In genomic region chr19:7970716-7971448, GRCh38 we compare ENCODE assay signal across 9 cellular contexts. TPM values are rescaled to one million over a fixed set of nuclear protein-coding genes. Genes with fewer than 3 reads are reported as not detected.
DNase-seq lines count a peak whose midpoint lies in the region; ATAC-seq, FAIRE-seq and TF ChIP-seq lines count a peak whose summit lies in the region.
"Had no signal": no experiment of that assay in that cellular context is flagged by ENCODE, and none has a peak within 500 bp of the region (broad histone marks: within the 10 kb centered on the region; RNA-seq: fewer than 3 reads in every experiment).

No MANE protein-coding gene starts in this region.

- DNase-seq in NCI-H1417 (lab: John Stamatoyannopoulos, UW) (peak; percentile 1 to 53 (median 24)), NCI-H1417 treated with DMSO at 0.1 percent for 48 hours (lab: John Stamatoyannopoulos, UW) (no peak), HTR-8/SVneo (ENCODE audit: insufficient read length, low spot score) (peak; percentile 61), gastrocnemius medialis (peak in 1 of 2 donors; percentile 35), epidermal melanocyte (ENCODE audit: insufficient read length, low spot score) (no peak)

- peaks cover 0 to 97% of the 10 kb centered on the region in 2 donors for H3K36me3 ChIP-seq in gastroesophageal sphincter
- H3K36me3 ChIP-seq in gastrocnemius medialis = peaks cover 0 to 22% of the 10 kb centered on the region in 2 donors

- intact Hi-C loops in gastrocnemius medialis (cut with DNase I; ENCODE audit: low total_unique reads) = loop anchor here (1.0 kb wide), 1 partner anchor 282 kb away; no protein-coding TSS in a partner anchor

- in situ Hi-C loops in gastrocnemius medialis (cut with MboI; ENCODE audit: low sequenced_read_pairs in 4 of 4) = no loop called here

- H3K9me3 ChIP-seq in gastroesophageal sphincter (no peaks in the 10 kb centered on the region), gastrocnemius medialis (no peaks in the 10 kb centered on the region)
- H3K9me3 ChIP-seq: BLaER1 treated with 17β-estradiol and CSF1 and Interleukin-3, amounts not matched to agents 10 nM and 100 nM had no signal

- peak; percentile 86 for TF ChIP-seq CTCF in WI38 (IDR thresholded peaks at IDR 0.05; ENCODE audit: low read depth, low read length)
- TF ChIP-seq CTCF in gastroesophageal sphincter (IDR thresholded peaks at IDR 0.05) = peak in 3 of 4 experiments; percentile 40 to 58 (median 44)
- TF ChIP-seq CTCF in gastrocnemius medialis (IDR thresholded peaks at IDR 0.05 in 4 of 5, conservative IDR thresholded peaks at IDR 0.05 in 1 of 5) = peak; percentile 52 to 77 (median 69)

- TF ChIP-seq POLR2A in gastroesophageal sphincter (IDR thresholded peaks at IDR 0.05) (no peak), gastrocnemius medialis (IDR thresholded peaks at IDR 0.05) (no peak), GM18505 (IDR thresholded peaks at IDR 0.05; ENCODE audit: borderline replicate concordance, extremely low read depth, insufficient read depth, insufficient read length) (no peak)

- H3K27ac ChIP-seq in gastroesophageal sphincter = no peak overlapping the region
- no peak overlapping the region for H3K27ac ChIP-seq in gastrocnemius medialis
- H3K27ac ChIP-seq: BLaER1 treated with 17β-estradiol and CSF1 and Interleukin-3, amounts not matched to agents 10 nM and 100 nM had no signal

- peak; percentile 62 for FAIRE-seq in HTR-8/SVneo (lab: Jason Lieb, UNC)

- H3K4me3 ChIP-seq in WI38 (ENCODE audit: low read depth, low read length) (no peak overlapping the region), gastroesophageal sphincter (no peak overlapping the region), gastrocnemius medialis (no peak overlapping the region)
- H3K4me3 ChIP-seq: BLaER1 treated with 17β-estradiol and CSF1 and Interleukin-3, amounts not matched to agents 10 nM and 100 nM had no signal

- ATAC-seq in gastroesophageal sphincter = no peak
- no peak for ATAC-seq in gastrocnemius medialis
- ATAC-seq in GM18505 (IDR thresholded peaks at IDR 0.05; ENCODE audit: unreplicated experiment) = no peak

- 65 to 83% methylated on average over 1 to 9 of the region's 12 CpGs for WGBS in gastroesophageal sphincter (ENCODE audit: low coverage in 1 of 2), 2 donors

- H3K27me3 ChIP-seq in gastroesophageal sphincter (no peaks in the 10 kb centered on the region), gastrocnemius medialis (no peaks in the 10 kb centered on the region)
- H3K27me3 ChIP-seq: BLaER1 treated with 17β-estradiol and CSF1 and Interleukin-3, amounts not matched to agents 10 nM and 100 nM had no signal

- no peaks in the 10 kb centered on the region for H3K4me1 ChIP-seq in gastroesophageal sphincter
- H3K4me1 ChIP-seq in gastrocnemius medialis = peaks cover 18 to 19% of the 10 kb centered on the region in 2 donors
- H3K4me1 ChIP-seq: BLaER1 treated with 17β-estradiol and CSF1 and Interleukin-3, amounts not matched to agents 10 nM and 100 nM had no signal

- TF ChIP-seq EP300 in gastroesophageal sphincter (IDR thresholded peaks at IDR 0.05) = no peak

RNA-seq across cellular contexts. Expression of gene TIMM44, which starts 27.4 kb away (rescaled TPM):
- total RNA-seq in gastroesophageal sphincter (100 to 1,000 TPM in 1 of 4 donors, 10 to 100 TPM in 3; 65.7 to 108 (median 86.4) TPM), gastrocnemius medialis (100 to 1,000 TPM in 1 of 4 donors, 10 to 100 TPM in 3; 53.9 to 168 (median 94.1) TPM)

RNA-seq across cellular contexts. Expression of gene ELAVL1, which starts 34.6 kb away (rescaled TPM):
- 10 to 100 TPM; 30.8 to 62.5 (median 34.6) TPM for total RNA-seq in gastroesophageal sphincter
- 10 to 100 TPM; 18.2 to 40.5 (median 28.9) TPM for total RNA-seq in gastrocnemius medialis

RNA-seq across cellular contexts. Expression of gene CTXN1, which starts 44.9 kb away (rescaled TPM):
- total RNA-seq in gastroesophageal sphincter = 10 to 100 TPM; 18.3 to 33.3 (median 26.4) TPM
- total RNA-seq in gastrocnemius medialis = not detected

RNA-seq across cellular contexts. Expression of gene SNAPC2, which starts 50.7 kb away (rescaled TPM):
- 10 to 100 TPM; 29.5 to 37.7 (median 33.4) TPM for total RNA-seq in gastroesophageal sphincter
- 10 to 100 TPM in 1 of 4 donors, 1 to 10 TPM in 3; 4.6 to 10.9 (median 7.1) TPM for total RNA-seq in gastrocnemius medialis

RNA-seq across cellular contexts. Expression of gene TGFBR3L, which starts 56.3 kb away (rescaled TPM):
- total RNA-seq in gastroesophageal sphincter (1 to 10 TPM; 2.8 to 8.5 (median 5.4) TPM), gastrocnemius medialis (1 to 10 TPM in 2 of 4 donors, under 1 TPM in 1, not detected in 1; 0.62 to 2.6 (median 1.5) TPM)

Comparison
In these comparisons a context has a peak if more than half of its experiments do, and no peak if none do; other contexts are left out.
1. DNase-seq: peak in NCI-H1417 (3 of 3) and HTR-8/SVneo (single experiment); none in NCI-H1417 treated with DMSO at 0.1 percent for 48 hours (single experiment) and epidermal melanocyte (single experiment).
2. RNA of gene CTXN1, which starts 44.9 kb away (total RNA-seq): 18.3 to 33.3 TPM in gastroesophageal sphincter; not detected in gastrocnemius medialis; every median in the first group is over 10 times any median in the second.
3. Peak in every context shown above with its lines, with median percentiles within 50 percentile points of each other: CTCF ChIP-seq.